In genomic region chr9:120792898-120793765, GRCh38 we compare ENCODE assay signal across 1 cellular context.
TF ChIP-seq lines count a peak whose summit lies in the region.

A gene with protein sequence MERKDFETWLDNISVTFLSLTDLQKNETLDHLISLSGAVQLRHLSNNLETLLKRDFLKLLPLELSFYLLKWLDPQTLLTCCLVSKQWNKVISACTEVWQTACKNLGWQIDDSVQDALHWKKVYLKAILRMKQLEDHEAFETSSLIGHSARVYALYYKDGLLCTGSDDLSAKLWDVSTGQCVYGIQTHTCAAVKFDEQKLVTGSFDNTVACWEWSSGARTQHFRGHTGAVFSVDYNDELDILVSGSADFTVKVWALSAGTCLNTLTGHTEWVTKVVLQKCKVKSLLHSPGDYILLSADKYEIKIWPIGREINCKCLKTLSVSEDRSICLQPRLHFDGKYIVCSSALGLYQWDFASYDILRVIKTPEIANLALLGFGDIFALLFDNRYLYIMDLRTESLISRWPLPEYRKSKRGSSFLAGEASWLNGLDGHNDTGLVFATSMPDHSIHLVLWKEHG (minus strand): TSS chr9:120793416. CDS start chr9:120788258, 5,158 bp downstream.

TF ChIP-seq in HepG2, 621 proteins besides CTCF, POLR2A, EP300 and RAD21 (continued from another document and continues in another):
- no peak for TF ChIP-seq ZNF280D (CRISPR knock-in tag; IDR thresholded peaks at IDR 0.05)
- TF ChIP-seq ATRX (CRISPR knock-in tag; IDR thresholded peaks at IDR 0.05; ENCODE audit: borderline replicate concordance) = no peak
- peak; percentile 87 for TF ChIP-seq KLF13 (CRISPR knock-in tag; IDR thresholded peaks at IDR 0.05)
- no peak for TF ChIP-seq DNMT1 (CRISPR knock-in tag; IDR thresholded peaks at IDR 0.05)
- TF ChIP-seq CBX5 (CRISPR knock-in tag; IDR thresholded peaks at IDR 0.05; ENCODE audit: borderline replicate concordance) = peak; percentile 92; the same call in 1 of the 2 replicates
- TF ChIP-seq E2F2 (CRISPR knock-in tag; IDR thresholded peaks at IDR 0.05; ENCODE audit: borderline replicate concordance) = no peak; the same call in 1 of the 2 replicates
- no peak for TF ChIP-seq IKZF1 (IDR thresholded peaks at IDR 0.05)
- peak; percentile 27; the same call in 1 of the 2 replicates for TF ChIP-seq HNRNPUL1 (IDR thresholded peaks at IDR 0.05; ENCODE audit: low read depth, low read length)
- TF ChIP-seq KLF9 (CRISPR knock-in tag; IDR thresholded peaks at IDR 0.05; ENCODE audit: low read depth) = 0 out of 2 replicates have a peak, but pooled peaks have one; percentile 28
- no peak for TF ChIP-seq NFRKB (IDR thresholded peaks at IDR 0.05)
- no peak for TF ChIP-seq ZC3H4 (CRISPR knock-in tag; IDR thresholded peaks at IDR 0.05; ENCODE audit: borderline replicate concordance)
- TF ChIP-seq ZNF557 (CRISPR knock-in tag; IDR thresholded peaks at IDR 0.05) = 0 out of 2 replicates have a peak, but pooled peaks have one; percentile 17
- no peak for TF ChIP-seq RNF219 (CRISPR knock-in tag; IDR thresholded peaks at IDR 0.05)
- TF ChIP-seq, protein P1, sequence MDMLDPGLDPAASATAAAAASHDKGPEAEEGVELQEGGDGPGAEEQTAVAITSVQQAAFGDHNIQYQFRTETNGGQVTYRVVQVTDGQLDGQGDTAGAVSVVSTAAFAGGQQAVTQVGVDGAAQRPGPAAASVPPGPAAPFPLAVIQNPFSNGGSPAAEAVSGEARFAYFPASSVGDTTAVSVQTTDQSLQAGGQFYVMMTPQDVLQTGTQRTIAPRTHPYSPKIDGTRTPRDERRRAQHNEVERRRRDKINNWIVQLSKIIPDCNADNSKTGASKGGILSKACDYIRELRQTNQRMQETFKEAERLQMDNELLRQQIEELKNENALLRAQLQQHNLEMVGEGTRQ (IDR thresholded peaks at IDR 0.05; ENCODE audit: low read depth, low read length) = no peak
- TF ChIP-seq, protein P1 (CRISPR knock-in tag; IDR thresholded peaks at IDR 0.05; ENCODE audit: borderline replicate concordance) = no peak; the same call in 1 of the 2 replicates
- TF ChIP-seq HNRNPL (IDR thresholded peaks at IDR 0.05; ENCODE audit: low read depth, low read length) = no peak
- 0 out of 2 replicates have a peak, but pooled peaks have one; percentile 43 for TF ChIP-seq SRF (IDR thresholded peaks at IDR 0.05; ENCODE audit: low read depth, low read length)
- 0 out of 2 replicates have a peak, but pooled peaks have one; percentile 27 for TF ChIP-seq ARNTL (CRISPR knock-in tag; IDR thresholded peaks at IDR 0.05)
- peak; percentile 83; the same call in 1 of the 2 replicates for TF ChIP-seq ZNF235 (CRISPR knock-in tag; IDR thresholded peaks at IDR 0.05; ENCODE audit: borderline replicate concordance)
- peak; percentile 72 for TF ChIP-seq SOX5 (CRISPR knock-in tag; IDR thresholded peaks at IDR 0.05; ENCODE audit: borderline replicate concordance)
- peak; percentile 95 for TF ChIP-seq HOXA5 (CRISPR knock-in tag; IDR thresholded peaks at IDR 0.05)
- TF ChIP-seq FOXO1 (CRISPR knock-in tag; IDR thresholded peaks at IDR 0.05) = peak; percentile 71
- TF ChIP-seq, protein P2, sequence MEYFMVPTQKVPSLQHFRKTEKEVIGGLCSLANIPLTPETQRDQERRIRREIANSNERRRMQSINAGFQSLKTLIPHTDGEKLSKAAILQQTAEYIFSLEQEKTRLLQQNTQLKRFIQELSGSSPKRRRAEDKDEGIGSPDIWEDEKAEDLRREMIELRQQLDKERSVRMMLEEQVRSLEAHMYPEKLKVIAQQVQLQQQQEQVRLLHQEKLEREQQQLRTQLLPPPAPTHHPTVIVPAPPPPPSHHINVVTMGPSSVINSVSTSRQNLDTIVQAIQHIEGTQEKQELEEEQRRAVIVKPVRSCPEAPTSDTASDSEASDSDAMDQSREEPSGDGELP (IDR thresholded peaks at IDR 0.05; ENCODE audit: borderline replicate concordance, low read depth) = no peak
- TF ChIP-seq JARID2 (CRISPR knock-in tag; IDR thresholded peaks at IDR 0.05; ENCODE audit: insufficient replicate concordance) = peak; percentile 36
- no peak for TF ChIP-seq MZF1 (CRISPR knock-in tag; IDR thresholded peaks at IDR 0.05; ENCODE audit: borderline replicate concordance)
- 0 out of 2 replicates have a peak, but pooled peaks have one; percentile 8 for TF ChIP-seq ZFP36L2 (CRISPR knock-in tag; IDR thresholded peaks at IDR 0.05)
- TF ChIP-seq KMT2B (CRISPR knock-in tag; IDR thresholded peaks at IDR 0.05) = peak; percentile 99
- TF ChIP-seq ZBTB43 (CRISPR knock-in tag; conservative IDR thresholded peaks at IDR 0.05) = peak; percentile 36; the same call in 1 of the 2 replicates
- TF ChIP-seq THYN1 (CRISPR knock-in tag; IDR thresholded peaks at IDR 0.05; ENCODE audit: borderline replicate concordance, low read depth) = 0 out of 2 replicates have a peak, but pooled peaks have one; percentile 32
- TF ChIP-seq FLYWCH1 (CRISPR knock-in tag; IDR thresholded peaks at IDR 0.05) = no peak
- no peak for TF ChIP-seq DBP (CRISPR knock-in tag; IDR thresholded peaks at IDR 0.05; ENCODE audit: not compliant biosample characterization)
- peak; percentile 82 for TF ChIP-seq SMAD3 (CRISPR knock-in tag; IDR thresholded peaks at IDR 0.05)
- TF ChIP-seq NFKBIZ (CRISPR knock-in tag; IDR thresholded peaks at IDR 0.05) = peak; percentile 83; the same call in 1 of the 2 replicates
- TF ChIP-seq, protein P3, sequence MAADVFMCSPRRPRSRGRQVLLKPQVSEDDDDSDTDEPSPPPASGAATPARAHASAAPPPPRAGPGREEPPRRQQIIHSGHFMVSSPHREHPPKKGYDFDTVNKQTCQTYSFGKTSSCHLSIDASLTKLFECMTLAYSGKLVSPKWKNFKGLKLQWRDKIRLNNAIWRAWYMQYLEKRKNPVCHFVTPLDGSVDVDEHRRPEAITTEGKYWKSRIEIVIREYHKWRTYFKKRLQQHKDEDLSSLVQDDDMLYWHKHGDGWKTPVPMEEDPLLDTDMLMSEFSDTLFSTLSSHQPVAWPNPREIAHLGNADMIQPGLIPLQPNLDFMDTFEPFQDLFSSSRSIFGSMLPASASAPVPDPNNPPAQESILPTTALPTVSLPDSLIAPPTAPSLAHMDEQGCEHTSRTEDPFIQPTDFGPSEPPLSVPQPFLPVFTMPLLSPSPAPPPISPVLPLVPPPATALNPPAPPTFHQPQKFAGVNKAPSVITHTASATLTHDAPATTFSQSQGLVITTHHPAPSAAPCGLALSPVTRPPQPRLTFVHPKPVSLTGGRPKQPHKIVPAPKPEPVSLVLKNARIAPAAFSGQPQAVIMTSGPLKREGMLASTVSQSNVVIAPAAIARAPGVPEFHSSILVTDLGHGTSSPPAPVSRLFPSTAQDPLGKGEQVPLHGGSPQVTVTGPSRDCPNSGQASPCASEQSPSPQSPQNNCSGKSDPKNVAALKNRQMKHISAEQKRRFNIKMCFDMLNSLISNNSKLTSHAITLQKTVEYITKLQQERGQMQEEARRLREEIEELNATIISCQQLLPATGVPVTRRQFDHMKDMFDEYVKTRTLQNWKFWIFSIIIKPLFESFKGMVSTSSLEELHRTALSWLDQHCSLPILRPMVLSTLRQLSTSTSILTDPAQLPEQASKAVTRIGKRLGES (CRISPR knock-in tag; IDR thresholded peaks at IDR 0.05; ENCODE audit: borderline replicate concordance) = no peak
- peak; percentile 87; the same call in 1 of the 2 replicates for TF ChIP-seq NKX3-1 (CRISPR knock-in tag; IDR thresholded peaks at IDR 0.05)
